Comparison of ENCODE assay signal across 8 cellular contexts in genomic region chr19:10653732-10654609, GRCh38. TPM values are rescaled to one million over a fixed set of nuclear protein-coding genes. Genes with fewer than 3 reads are reported as not detected.
DNase-seq lines count a peak whose midpoint lies in the region; ATAC-seq and TF ChIP-seq lines count a peak whose summit lies in the region.

TSS of gene ILF3 (plus strand) at chr19:10654346. CDS start at chr19:10670606, 16,260 bp downstream.

- H3K27ac ChIP-seq in lung (ENCODE audit: low read depth in 1 of 2, low read length in 1 of 2) = peak within 1 kb of the TSS; percentile 95 to 99

- no peaks in the 10 kb centered on the region for H3K9me3 ChIP-seq in lung (ENCODE audit: control insufficient read depth in 2 of 2, insufficient read depth in 1 of 2, low read length in 1 of 2)

- POLR2A ChIA-PET in activated CD8-positive, alpha-beta memory T cell treated with anti-CD3 and anti-CD28 coated beads for 36 hours (lab: Charles Lee) = no interaction called here

- H3K4me1 ChIP-seq in lung (ENCODE audit: control insufficient read depth in 2 of 2, insufficient read depth in 2 of 2, low read length in 2 of 2) = peaks cover 2 to 10% of the 10 kb centered on the region in 2 donors

- H3K36me3 ChIP-seq in lung (ENCODE audit: control insufficient read depth in 2 of 2, insufficient read depth in 2 of 2, low read length in 2 of 2) = no peaks in the 10 kb centered on the region

- CTCF ChIA-PET in activated CD8-positive, alpha-beta memory T cell treated with anti-CD3 and anti-CD28 coated beads for 36 hours (lab: Charles Lee) = interaction anchor here (1.0 to 1.4 kb wide), 4 partner anchors 10 to 210 kb away, joined by 3 to 6 read pairs (median 4); no protein-coding TSS in a partner anchor

- no peak for TF ChIP-seq CTCF in GM20000 (IDR thresholded peaks at IDR 0.05; ENCODE audit: extremely low read depth, missing control alignments)
- TF ChIP-seq CTCF in lung (IDR thresholded peaks at IDR 0.05; ENCODE audit: control extremely low read depth, extremely low read depth) = no peak

- no peaks in the 10 kb centered on the region for H3K27me3 ChIP-seq in lung (ENCODE audit: control insufficient read depth, insufficient read depth)

- peak; percentile 93 for ATAC-seq in lung (ENCODE audit: insufficient read depth, low FRiP score)

- peak within 1 kb of the TSS; percentile 84 for H3K4me3 ChIP-seq in lung

- DNase-seq in CMK (ENCODE audit: low read depth) = peak; percentile 100
- peak; percentile 98 for DNase-seq in GM20000 (ENCODE audit: low spot score)
- DNase-seq in HT-29 (ENCODE audit: low spot score) = peak; percentile 98
- DNase-seq in NOMO-1 (lab: John Stamatoyannopoulos, UW; ENCODE audit: unreplicated experiment in 2 of 2) = peak; percentile 100
- peak; percentile 100 for DNase-seq in effector CD8-positive, alpha-beta T cell (lab: John Stamatoyannopoulos, UW)
- DNase-seq in lung (ENCODE audit: low spot score) = peak; percentile 100
- DNase-seq in stimulated activated CD4-positive, alpha-beta T cell treated with anti-CD3 and anti-CD28 coated beads, TNF-alpha, amount 100 ng/mL, for 4 hours (ENCODE audit: low read depth in 3 of 3) = peak; percentile 97 to 100 (median 99)

- WGBS in lung, 2 donors = 0 to 1% methylated on average over 75 to 91 of the region's 91 CpGs

RNA-seq across cellular contexts. Expression of gene ILF3, which starts in this region (rescaled TPM):
- total RNA-seq in HT-29 (2014; rRNA removed; shearing (Covaris generic)) = 170 and 198 TPM in 2 replicates
- total RNA-seq in activated CD8-positive, alpha-beta memory T cell treated with anti-CD3 and anti-CD28 coated beads for 36 hours = 100 to 1,000 TPM; 476 to 479 TPM
- 100 to 1,000 TPM; 146 to 225 TPM for total RNA-seq in lung
- polyA plus RNA-seq in lung = 100 to 1,000 TPM; 105 to 117 TPM

Comparison
In these comparisons a context has a peak if more than half of its experiments do, and no peak if none do; other contexts are left out.
1. Peak in every context shown above with its lines: DNase-seq, ATAC-seq, H3K4me3 ChIP-seq and H3K27ac ChIP-seq.